In the genomic region with DNA sequence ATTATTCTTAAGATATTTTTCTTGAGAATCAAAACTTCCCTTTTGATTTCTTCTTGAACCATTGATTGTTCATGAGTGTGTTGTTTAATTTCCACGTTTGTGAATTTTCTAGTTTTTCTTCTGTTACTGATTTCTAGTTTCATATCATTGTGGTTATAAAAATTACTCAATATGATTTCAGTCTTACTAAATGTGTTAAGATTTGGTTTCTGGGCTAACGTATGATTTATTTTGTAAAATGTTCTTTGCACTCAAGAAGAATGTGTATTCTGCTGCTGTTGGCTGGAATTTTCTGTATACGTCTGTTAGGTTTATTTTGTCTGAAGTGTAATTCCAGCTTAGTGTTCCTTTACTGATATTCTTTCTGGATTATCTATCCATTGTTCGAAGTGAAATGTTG, we compare ENCODE assay signal across 20 cellular contexts.
"Had no signal": no experiment of that assay in that cellular context is flagged by ENCODE, and none has a peak within 500 bp of the region (broad histone marks: within the 10 kb centered on the region; RNA-seq: fewer than 3 reads in every experiment).

No MANE protein-coding gene starts in this region.

- DNase-seq: IMR-90, Karpas-422, KG1, MG63, NCI-H1092 treated with DMSO at 0.1 percent for 48 hours, NCI-H1436, NCI-H187, NCI-H2029, NCI-H2081 treated with DMSO at 0.1 percent for 48 hours, NCI-H2171, NCI-H226, NCI-H446, NCI-H510A, NCI-H524 treated with DMSO at 0.1 percent for 48 hours, NCI-H69, NCI-H774, Right ventricle myocardium superior, RPMI8226, SIG-M5 had no signal

- ATAC-seq: HepG2 had no signal
